In genomic region chr6:134446901-134447300, GRCh38 we compare ENCODE assay signal across 20 cellular contexts.
A peak's percentile ranks its signal among the peaks of the same experiment; 100 is the strongest.
DNase-seq lines count a peak whose midpoint lies in the region; ATAC-seq and TF ChIP-seq lines count a peak whose summit lies in the region.
"Had no signal": no experiment of that assay in that cellular context is flagged by ENCODE, and none has a peak within 500 bp of the region (broad histone marks: within the 10 kb centered on the region; RNA-seq: fewer than 3 reads in every experiment).

No MANE protein-coding gene starts in this region.

- H3K36me3 ChIP-seq in PC-3 (ENCODE audit: low read depth, low read length) (no peaks in the 10 kb centered on the region), endodermal cell (ENCODE audit: control insufficient read depth, insufficient read depth, low read length) (no peaks in the 10 kb centered on the region), Karpas-422 (ENCODE audit: insufficient read depth, low read length) (no peaks in the 10 kb centered on the region)
- H3K36me3 ChIP-seq: HAP-1, ovary, uterus had no signal

- H3K9me3 ChIP-seq in PC-3 (ENCODE audit: low read length) (no peaks in the 10 kb centered on the region), endodermal cell (ENCODE audit: control insufficient read depth, low read length) (no peaks in the 10 kb centered on the region), Karpas-422 (ENCODE audit: low read length) (no peaks in the 10 kb centered on the region)
- H3K9me3 ChIP-seq: HAP-1, ovary, uterus had no signal

- H3K36me3 Mint-ChIP-seq in endodermal cell (ENCODE audit: low read depth) (no peaks in the 10 kb centered on the region), nephron (ENCODE audit: low read depth) (no peaks in the 10 kb centered on the region)

- no TSS peak for BruUV-seq in PC-3 (replicated peaks; lab: Mats Ljungman, UMichigan)

- no peaks in the 10 kb centered on the region for H3K27me3 ChIP-seq in PC-3 (ENCODE audit: low read length)
- H3K27me3 ChIP-seq in endodermal cell (ENCODE audit: control insufficient read depth, insufficient read depth, low read length, poor library complexity, severe bottlenecking), result no peaks in the 10 kb centered on the region
- H3K27me3 ChIP-seq in Karpas-422 (ENCODE audit: low read length), result no peaks in the 10 kb centered on the region
- H3K27me3 ChIP-seq: ovary, uterus had no signal

- H3F3A ChIP-seq in PC-3 (ENCODE audit: low read length, unreplicated experiment), result no peaks in the 10 kb centered on the region

- H3K4me1 Mint-ChIP-seq in endodermal cell, result peaks cover 13% of the 10 kb centered on the region
- peaks cover 31% of the 10 kb centered on the region for H3K4me1 Mint-ChIP-seq in nephron

- ATAC-seq in PC-3, result no peak
- no peak for ATAC-seq in HG02678 (IDR thresholded peaks at IDR 0.05; ENCODE audit: unreplicated experiment)
- ATAC-seq: activated T-cell treated with anti-CD3 and anti-CD28 coated beads, Interleukin-2, amount 50 U/mL, for 72 hours; left ventricle myocardium superior; sciatic nerve had no signal

- H4K20me1 ChIP-seq in PC-3 (ENCODE audit: low read length) (no peaks in the 10 kb centered on the region), Karpas-422 (ENCODE audit: insufficient read depth, low read depth, low read length) (no peaks in the 10 kb centered on the region)

- H2AFZ ChIP-seq in PC-3 (ENCODE audit: low read length) (no peak overlapping the region), Karpas-422 (ENCODE audit: low read length) (no peak overlapping the region)

- H3K4me3 ChIP-seq in PC-3 (ENCODE audit: low read length) (no peak overlapping the region), endodermal cell (ENCODE audit: low read length) (no peak overlapping the region), Karpas-422 (ENCODE audit: low read length) (no peak overlapping the region)
- H3K4me3 ChIP-seq: HAP-1, ovary, uterus had no signal

- POLR2A ChIA-PET in PC-3 (lab: Charles Lee; ENCODE audit: unreplicated experiment), result no interaction called here

- H3K27ac Mint-ChIP-seq in endodermal cell (no peak overlapping the region), nephron (peak overlapping the region; percentile 12 to 28 (median 13))
- H3K27ac Mint-ChIP-seq: activated T-cell treated with anti-CD3 and anti-CD28 coated beads, Interleukin-2, amount 50 U/mL, for 72 hours had no signal

- intact Hi-C loops in PC-3 (cut with micrococcal nuclease), result no loop called here

- DNase-seq in AG20443 (ENCODE audit: low spot score) (peak; percentile 20), PC-3 (no peak), endodermal cell (no peak), Karpas-422 (no peak), amygdala (lab: John Stamatoyannopoulos, UW) (no peak)
- no peak for DNase-seq in activated effector memory CD4-positive, alpha-beta T cell treated with anti-CD3 and anti-CD28 coated beads, Interleukin-2, amount 50 U/mL, for 16 hours
- DNase-seq: activated CD8-positive, alpha-beta memory T cell treated with anti-CD3 and anti-CD28 coated beads for 24 hours; activated T-cell treated with anti-CD3 and anti-CD28 coated beads, Interleukin-2, amount 50 U/mL, for 72 hours; cerebellar nuclear complex; DND-41; left ventricle myocardium superior; ovary; stimulated activated CD4-positive, alpha-beta T cell treated with anti-CD3 and anti-CD28 coated beads, Interleukin-1b, Interleukin-23, amount 100 ng/mL, for 48 hours; T-helper 9 cell; uterus had no signal

- no peak overlapping the region for H3K4me3 Mint-ChIP-seq in endodermal cell
- H3K4me3 Mint-ChIP-seq in nephron, result no peak overlapping the region

- H3K79me2 ChIP-seq in PC-3 (ENCODE audit: low read length) (no peaks in the 10 kb centered on the region), Karpas-422 (ENCODE audit: low read length) (no peaks in the 10 kb centered on the region)

- WGBS in endodermal cell (ENCODE audit: insufficient coverage in 1 of 2, insufficient read length in 1 of 2), 2 experiments, result 89 to 90% methylated on average over 2 to 3 of the region's 3 CpGs

- H3K9me3 Mint-ChIP-seq in endodermal cell (peaks cover under 1% of the 10 kb centered on the region), nephron (no peaks in the 10 kb centered on the region)
- H3K9me3 Mint-ChIP-seq: activated T-cell treated with anti-CD3 and anti-CD28 coated beads, Interleukin-2, amount 50 U/mL, for 72 hours had no signal

- H3K4me2 ChIP-seq in PC-3 (ENCODE audit: low read length) (no peak overlapping the region), Karpas-422 (ENCODE audit: low read depth, low read length, poor library complexity, severe bottlenecking) (no peak overlapping the region)
- H3K4me2 ChIP-seq: KMS-11 had no signal

- H3K27me3 Mint-ChIP-seq in endodermal cell (ENCODE audit: insufficient read depth) (no peaks in the 10 kb centered on the region), nephron (ENCODE audit: low read depth) (peaks cover 13% of the 10 kb centered on the region)

- CTCF ChIA-PET in PC-3 (lab: Charles Lee), result no interaction called here

- H3K9me2 ChIP-seq in PC-3 (replicated peaks; ENCODE audit: low read length) (no peaks in the 10 kb centered on the region), Karpas-422 (replicated peaks; ENCODE audit: insufficient read depth, low read length) (no peaks in the 10 kb centered on the region)

- peak overlapping the region; percentile 50; the same call in 1 of the 2 replicates for H3K9ac ChIP-seq in PC-3 (ENCODE audit: low read length)
- H3K9ac ChIP-seq in endodermal cell (ENCODE audit: extremely low read depth, low read length, poor library complexity, severe bottlenecking), result no peak overlapping the region
- no peak overlapping the region for H3K9ac ChIP-seq in Karpas-422 (ENCODE audit: low read length)
- H3K9ac ChIP-seq: KMS-11 had no signal

- H3K4me1 ChIP-seq in PC-3 (ENCODE audit: insufficient read depth, low read length) (peaks cover 18% of the 10 kb centered on the region), endodermal cell (ENCODE audit: control insufficient read depth, insufficient read depth, low read length) (peaks cover 6% of the 10 kb centered on the region), Karpas-422 (ENCODE audit: low read length) (no peaks in the 10 kb centered on the region)
- H3K4me1 ChIP-seq: HAP-1, uterus had no signal

- TF ChIP-seq CTCF in PC-3 (conservative IDR thresholded peaks at IDR 0.05; ENCODE audit: low read depth, low read length) (no peak), endodermal cell (conservative IDR thresholded peaks at IDR 0.05) (peak; percentile 8), nephron (IDR thresholded peaks at IDR 0.05; ENCODE audit: unreplicated experiment in 3 of 3) (no peak)

- H3K27ac ChIP-seq in PC-3 (ENCODE audit: low read length) (peak overlapping the region; percentile 88), endodermal cell (ENCODE audit: low read depth, low read length) (no peak overlapping the region), Karpas-422 (ENCODE audit: low read length) (no peak overlapping the region)
- H3K27ac ChIP-seq: KMS-11, uterus had no signal
